ENCODE assay signal across 18 cellular contexts in genomic region chr11:2671748-2672147, GRCh38. TPM values are rescaled to one million over a fixed set of nuclear protein-coding genes. Genes with fewer than 3 reads are reported as not detected.
DNase-seq lines count a peak whose midpoint lies in the region; ATAC-seq and TF ChIP-seq lines count a peak whose summit lies in the region.
"Had no signal": no experiment of that assay in that cellular context is flagged by ENCODE, and none has a peak within 500 bp of the region (broad histone marks: within the 10 kb centered on the region; RNA-seq: fewer than 3 reads in every experiment).

No MANE protein-coding gene starts in this region.

- BruUV-seq in mammary epithelial cell (replicated peaks; lab: Mats Ljungman, UMichigan) = no TSS peak

- no peak overlapping the region for H3K27ac ChIP-seq in osteoblast (ENCODE audit: low read depth, low read length)
- no peak overlapping the region for H3K27ac ChIP-seq in testis
- no peak overlapping the region for H3K27ac ChIP-seq in mammary epithelial cell (ENCODE audit: insufficient read depth, low read depth, low read length)
- H3K27ac ChIP-seq: GM23248, RWPE1 had no signal

- peaks cover 83% of the 10 kb centered on the region for H3K79me2 ChIP-seq in osteoblast (ENCODE audit: insufficient read depth, low read length)
- no peaks in the 10 kb centered on the region for H3K79me2 ChIP-seq in mammary epithelial cell (ENCODE audit: insufficient read depth, low read length)

- H4K20me1 ChIP-seq in osteoblast (ENCODE audit: insufficient read depth, low read length) (peaks cover 59% of the 10 kb centered on the region), mammary epithelial cell (ENCODE audit: insufficient read depth, low read length) (no peaks in the 10 kb centered on the region)

- no peaks in the 10 kb centered on the region for H3K27me3 Mint-ChIP-seq in activated naive CD8-positive, alpha-beta T cell treated with anti-CD3 and anti-CD28 coated beads, Interleukin-2, amount 10 ng/mL, durations not matched to agents 7 days and 5 days
- no peaks in the 10 kb centered on the region for H3K27me3 Mint-ChIP-seq in activated naive CD8-positive, alpha-beta T cell treated with anti-CD3 and anti-CD28 coated beads, Interleukin-2, amount 50 U/mL, for 24 hours
- H3K27me3 Mint-ChIP-seq in chondrocyte (ENCODE audit: low read depth) = no peaks in the 10 kb centered on the region

- H3K9me3 ChIP-seq in osteoblast (ENCODE audit: low read depth, low read length) = no peaks in the 10 kb centered on the region
- no peaks in the 10 kb centered on the region for H3K9me3 ChIP-seq in testis
- no peaks in the 10 kb centered on the region for H3K9me3 ChIP-seq in mammary epithelial cell (replicated peaks; ENCODE audit: insufficient read depth, low read length)

- peaks cover 2% of the 10 kb centered on the region for H3K4me1 Mint-ChIP-seq in activated naive CD8-positive, alpha-beta T cell treated with anti-CD3 and anti-CD28 coated beads, Interleukin-2, amount 10 ng/mL, durations not matched to agents 7 days and 5 days
- H3K4me1 Mint-ChIP-seq in activated naive CD8-positive, alpha-beta T cell treated with anti-CD3 and anti-CD28 coated beads, Interleukin-2, amount 50 U/mL, for 24 hours = no peaks in the 10 kb centered on the region
- peaks cover 27% of the 10 kb centered on the region for H3K4me1 Mint-ChIP-seq in chondrocyte (ENCODE audit: low read depth)

- H3K4me3 Mint-ChIP-seq in activated naive CD8-positive, alpha-beta T cell treated with anti-CD3 and anti-CD28 coated beads, Interleukin-2, amount 10 ng/mL, durations not matched to agents 7 days and 5 days = no peak overlapping the region
- H3K4me3 Mint-ChIP-seq in activated naive CD8-positive, alpha-beta T cell treated with anti-CD3 and anti-CD28 coated beads, Interleukin-2, amount 50 U/mL, for 24 hours = no peak overlapping the region
- H3K4me3 Mint-ChIP-seq in chondrocyte (ENCODE audit: unreplicated experiment) = no peak overlapping the region

- in situ Hi-C loops in mammary epithelial cell (cut with MboI; ENCODE audit: low sequenced_read_pairs in 2 of 2) = no loop called here

- H3K36me3 Mint-ChIP-seq in activated naive CD8-positive, alpha-beta T cell treated with anti-CD3 and anti-CD28 coated beads, Interleukin-2, amount 10 ng/mL, durations not matched to agents 7 days and 5 days = no peaks in the 10 kb centered on the region
- H3K36me3 Mint-ChIP-seq in activated naive CD8-positive, alpha-beta T cell treated with anti-CD3 and anti-CD28 coated beads, Interleukin-2, amount 50 U/mL, for 24 hours (ENCODE audit: low read depth) = no peaks in the 10 kb centered on the region
- peaks cover 6% of the 10 kb centered on the region for H3K36me3 Mint-ChIP-seq in chondrocyte (ENCODE audit: low read depth)

- 93 to 98% methylated on average over 2 to 3 of the region's 3 CpGs for WGBS in testis, 2 donors
- WGBS in mammary epithelial cell (ENCODE audit: low coverage, missing lambda C conversion rate) = 65% methylated on average over 3 of the region's 3 CpGs

- intact Hi-C loops in testis (cut with DNase I; ENCODE audit: low total_unique reads) = no loop called here
- intact Hi-C loops in mammary epithelial cell (cut with micrococcal nuclease) = no loop called here

- no peak overlapping the region for H3K9ac ChIP-seq in mammary epithelial cell (ENCODE audit: insufficient read depth, low read length)
- H3K9ac ChIP-seq: GM23248 had no signal

- dilution Hi-C loops in mammary epithelial cell (cut with HindIII; ENCODE audit: low sequenced_read_pairs) = no loop called here

- H3K27me3 ChIP-seq in osteoblast (ENCODE audit: insufficient read depth, low read length) = no peaks in the 10 kb centered on the region
- H3K27me3 ChIP-seq in testis = no peaks in the 10 kb centered on the region
- no peaks in the 10 kb centered on the region for H3K27me3 ChIP-seq in mammary epithelial cell (ENCODE audit: insufficient read depth, low read length)

- H3K36me3 ChIP-seq in osteoblast (ENCODE audit: insufficient read depth, low read length) (peaks cover 3% of the 10 kb centered on the region), testis (ENCODE audit: low read depth, missing control alignments) (no peaks in the 10 kb centered on the region), mammary epithelial cell (ENCODE audit: insufficient read depth, low read length) (no peaks in the 10 kb centered on the region)

- TF ChIP-seq POLR2A in testis (IDR thresholded peaks at IDR 0.05) = no peak

- H3K27ac Mint-ChIP-seq in activated naive CD8-positive, alpha-beta T cell treated with anti-CD3 and anti-CD28 coated beads, Interleukin-2, amount 10 ng/mL, durations not matched to agents 7 days and 5 days = no peak overlapping the region
- no peak overlapping the region for H3K27ac Mint-ChIP-seq in activated naive CD8-positive, alpha-beta T cell treated with anti-CD3 and anti-CD28 coated beads, Interleukin-2, amount 50 U/mL, for 24 hours
- no peak overlapping the region for H3K27ac Mint-ChIP-seq in chondrocyte (ENCODE audit: unreplicated experiment)

- no peak overlapping the region for H3K4me2 ChIP-seq in osteoblast (ENCODE audit: insufficient read depth, low read length)
- no peak overlapping the region for H3K4me2 ChIP-seq in mammary epithelial cell (ENCODE audit: insufficient read depth, low read depth, low read length)

- POLR2A ChIA-PET in activated naive CD8-positive, alpha-beta T cell treated with anti-CD3 and anti-CD28 coated beads, Interleukin-2, amount 10 ng/mL, durations not matched to agents 7 days and 5 days (lab: Charles Lee) = no interaction called here

- H3K4me1 ChIP-seq in osteoblast (ENCODE audit: insufficient read depth, low read length) (no peaks in the 10 kb centered on the region), testis (peaks cover 4% of the 10 kb centered on the region), mammary epithelial cell (ENCODE audit: insufficient read depth, low read length) (no peaks in the 10 kb centered on the region)

- no peak overlapping the region for H3K4me3 ChIP-seq in osteoblast (ENCODE audit: insufficient read depth, low read length)
- no peak overlapping the region for H3K4me3 ChIP-seq in testis
- H3K4me3 ChIP-seq in mammary epithelial cell (replicated peaks in 1 of 3; ENCODE audit: insufficient read depth in 1 of 3, low read depth in 2 of 3, low read length in 3 of 3) = no peak overlapping the region
- H3K4me3 ChIP-seq: GM23248 had no signal

- ATAC-seq in activated naive CD8-positive, alpha-beta T cell treated with anti-CD3 and anti-CD28 coated beads, Interleukin-2, amount 10 ng/mL, durations not matched to agents 7 days and 5 days (ENCODE audit: low read depth) = no peak
- ATAC-seq in activated naive CD8-positive, alpha-beta T cell treated with anti-CD3 and anti-CD28 coated beads, Interleukin-2, amount 50 U/mL, for 24 hours = no peak

- CTCF ChIA-PET in mammary epithelial cell (lab: Charles Lee; ENCODE audit: low non-redundant PET) = no interaction called here

- TF ChIP-seq CTCF in chondrocyte (IDR thresholded peaks at IDR 0.05) = no peak
- TF ChIP-seq CTCF in osteoblast (IDR thresholded peaks at IDR 0.05; ENCODE audit: extremely low read depth, low read depth, low read length) = no peak
- no peak for TF ChIP-seq CTCF in testis (IDR thresholded peaks at IDR 0.05)
- TF ChIP-seq CTCF in mammary epithelial cell (conservative IDR thresholded peaks at IDR 0.05 in 1 of 2, IDR thresholded peaks at IDR 0.05 in 1 of 2; ENCODE audit: extremely low read depth in 1 of 2, insufficient read depth in 1 of 2, low read depth in 1 of 2, low read length in 2 of 2) = no peak

- H2AFZ ChIP-seq in osteoblast (ENCODE audit: low read length) (no peak overlapping the region), mammary epithelial cell (ENCODE audit: low read depth, low read length) (no peak overlapping the region)
- H2AFZ ChIP-seq: GM23248 had no signal

- DNase-seq in activated naive CD8-positive, alpha-beta T cell treated with anti-CD3 and anti-CD28 coated beads, Interleukin-2, amount 10 ng/mL, durations not matched to agents 7 days and 5 days = peak; percentile 19
- no peak for DNase-seq in activated naive CD8-positive, alpha-beta T cell treated with anti-CD3 and anti-CD28 coated beads, Interleukin-2, amount 50 U/mL, for 24 hours
- DNase-seq in chondrocyte (ENCODE audit: low spot score) (peak; percentile 38), osteoblast (ENCODE audit: insufficient read length, low spot score, missing footprints) (peak; percentile 74), testis (peak; percentile 5), NOMO-1 treated with DMSO at 0.1 percent for 48 hours (lab: John Stamatoyannopoulos, UW; ENCODE audit: unreplicated experiment) (no peak), mammary epithelial cell (no peak), DMS 273 (lab: John Stamatoyannopoulos, UW; ENCODE audit: unreplicated experiment) (no peak)
- DNase-seq: DMS 273 treated with DMSO at 0.1 percent for 48 hours, GF-D8, GM23248, KBM-7, NCI-H1417 treated with DMSO at 0.1 percent for 48 hours, NCI-H2029, NCI-H2171 treated with DMSO at 0.1 percent for 48 hours, NCI-H446 treated with DMSO at 0.1 percent for 48 hours, NCI-H748 treated with DMSO at 0.1 percent for 48 hours had no signal

- no peaks in the 10 kb centered on the region for H3K9me3 Mint-ChIP-seq in activated naive CD8-positive, alpha-beta T cell treated with anti-CD3 and anti-CD28 coated beads, Interleukin-2, amount 10 ng/mL, durations not matched to agents 7 days and 5 days
- H3K9me3 Mint-ChIP-seq in activated naive CD8-positive, alpha-beta T cell treated with anti-CD3 and anti-CD28 coated beads, Interleukin-2, amount 50 U/mL, for 24 hours = no peaks in the 10 kb centered on the region
- no peaks in the 10 kb centered on the region for H3K9me3 Mint-ChIP-seq in chondrocyte (ENCODE audit: low read depth)

RNA-seq across cellular contexts. Expression of gene KCNQ1OT1, which starts 28.0 kb away (rescaled TPM):
- total RNA-seq in activated naive CD8-positive, alpha-beta T cell treated with anti-CD3 and anti-CD28 coated beads, Interleukin-2, amount 10 ng/mL, durations not matched to agents 7 days and 5 days = under 1 TPM; 0.28 to 0.34 TPM
- total RNA-seq in chondrocyte (2.5 to 8.5 TPM (median 2.7 TPM) in 3 replicates), osteoblast (5.1 and 6.2 TPM in 2 replicates), testis (1 to 10 TPM; 4.0 to 5.9 TPM), mammary epithelial cell (1 to 10 TPM in 1 of 2 donors, under 1 TPM in 1; 0.82 to 1.0 TPM)
- polyA plus RNA-seq in testis (ENCODE audit: insufficient read depth, low read depth, low replicate concordance) (0.20 TPM), mammary epithelial cell (0.01 TPM)
- polyA minus RNA-seq in mammary epithelial cell = 0.67 TPM

Comparison
In these comparisons a context has a peak if more than half of its experiments do, and no peak if none do; other contexts are left out.
1. DNase-seq: peak in activated naive CD8-positive, alpha-beta T cell treated with anti-CD3 and anti-CD28 coated beads, Interleukin-2, amount 10 ng/mL, durations not matched to agents 7 days and 5 days (single experiment), chondrocyte (single experiment), osteoblast (single experiment) and testis (single experiment); none in activated naive CD8-positive, alpha-beta T cell treated with anti-CD3 and anti-CD28 coated beads, Interleukin-2, amount 50 U/mL, for 24 hours (single experiment), NOMO-1 treated with DMSO at 0.1 percent for 48 hours (single experiment), mammary epithelial cell (single experiment) and DMS 273 (single experiment).